1 cellular context compared by ENCODE assay signal in genomic region chrX:47235691-47236103, GRCh38.
TF ChIP-seq lines count a peak whose summit lies in the region.

No MANE protein-coding gene starts in this region.

TF ChIP-seq in HepG2, 621 proteins besides CTCF, POLR2A, EP300 and RAD21 (continues in another document):
- TF ChIP-seq ZNF83 (CRISPR knock-in tag; IDR thresholded peaks at IDR 0.05; ENCODE audit: borderline replicate concordance) (no peak), ZMYM4 (CRISPR knock-in tag; IDR thresholded peaks at IDR 0.05) (no peak), CEBPB (IDR thresholded peaks at IDR 0.05; ENCODE audit: borderline replicate concordance, low read depth, low read length) (peak; percentile 42), FOXA1 (IDR thresholded peaks at IDR 0.05) (no peak), FOXA1 (CRISPR knock-in tag; IDR thresholded peaks at IDR 0.05) (peak; percentile 28; the same call in 1 of the 2 replicates), FOSL1 (CRISPR knock-in tag; IDR thresholded peaks at IDR 0.05; ENCODE audit: borderline replicate concordance) (no peak), ZNF7 (CRISPR knock-in tag; IDR thresholded peaks at IDR 0.05) (no peak), ATF7 (IDR thresholded peaks at IDR 0.05) (peak; percentile 54), ATF7 (CRISPR knock-in tag; IDR thresholded peaks at IDR 0.05) (no peak), CEBPG (CRISPR knock-in tag; IDR thresholded peaks at IDR 0.05) (0 out of 2 replicates have a peak, but pooled peaks have one; percentile 38), CBFB (CRISPR knock-in tag; IDR thresholded peaks at IDR 0.05) (0 out of 2 replicates have a peak, but pooled peaks have one; percentile 33), ZNF577 (CRISPR knock-in tag; IDR thresholded peaks at IDR 0.05; ENCODE audit: borderline replicate concordance, low read depth) (no peak), TCF7 (IDR thresholded peaks at IDR 0.05; ENCODE audit: low read depth) (peak; percentile 77), SIN3B (IDR thresholded peaks at IDR 0.05; ENCODE audit: low read length) (no peak), SOX13 (IDR thresholded peaks at IDR 0.05) (no peak), SOX13 (CRISPR knock-in tag; conservative IDR thresholded peaks at IDR 0.05 in 1 of 2, IDR thresholded peaks at IDR 0.05 in 1 of 2) (peak in 1 of 2 experiments; percentile 36; a peak in 1 of 4 replicates), ZNF782 (CRISPR knock-in tag; IDR thresholded peaks at IDR 0.05; ENCODE audit: borderline replicate concordance) (no peak), ASH2L (IDR thresholded peaks at IDR 0.05; ENCODE audit: insufficient read length, low read depth, low read length) (no peak), SMAD9 (CRISPR knock-in tag; IDR thresholded peaks at IDR 0.05) (no peak), ATF1 (CRISPR knock-in tag; IDR thresholded peaks at IDR 0.05) (0 out of 2 replicates have a peak, but pooled peaks have one; percentile 21), THYN1 (CRISPR knock-in tag; IDR thresholded peaks at IDR 0.05; ENCODE audit: borderline replicate concordance, low read depth) (no peak), HBP1 (CRISPR knock-in tag; IDR thresholded peaks at IDR 0.05; ENCODE audit: low read depth) (no peak), HMG20A (CRISPR knock-in tag; IDR thresholded peaks at IDR 0.05; ENCODE audit: borderline replicate concordance) (peak; percentile 55; the same call in 1 of the 2 replicates), IRF9 (CRISPR knock-in tag; IDR thresholded peaks at IDR 0.05; ENCODE audit: borderline replicate concordance) (no peak), PRMT3 (CRISPR knock-in tag; IDR thresholded peaks at IDR 0.05; ENCODE audit: borderline replicate concordance, low read depth) (no peak), IRF2 (CRISPR knock-in tag; IDR thresholded peaks at IDR 0.05) (no peak), ZNF441 (CRISPR knock-in tag; IDR thresholded peaks at IDR 0.05; ENCODE audit: borderline replicate concordance) (no peak), NFKBIZ (CRISPR knock-in tag; IDR thresholded peaks at IDR 0.05) (no peak), SP4 (CRISPR knock-in tag; IDR thresholded peaks at IDR 0.05) (no peak), ATF4 (CRISPR knock-in tag; IDR thresholded peaks at IDR 0.05) (peak in 1 of 2 experiments; percentile 81; a peak in 2 of 4 replicates), TSC22D2 (CRISPR knock-in tag; IDR thresholded peaks at IDR 0.05; ENCODE audit: borderline replicate concordance) (no peak), MXD3 (CRISPR knock-in tag; IDR thresholded peaks at IDR 0.05) (no peak), ZNF431 (CRISPR knock-in tag; IDR thresholded peaks at IDR 0.05; ENCODE audit: borderline replicate concordance, low read depth) (no peak), ZMAT5 (CRISPR knock-in tag; IDR thresholded peaks at IDR 0.05; ENCODE audit: borderline replicate concordance, low read depth) (no peak), ZNF20 (CRISPR knock-in tag; IDR thresholded peaks at IDR 0.05) (no peak), ZNF770 (CRISPR knock-in tag; IDR thresholded peaks at IDR 0.05) (no peak), ZNF264 (CRISPR knock-in tag; IDR thresholded peaks at IDR 0.05) (no peak), ZNF589 (CRISPR knock-in tag; conservative IDR thresholded peaks at IDR 0.05) (no peak), HOMEZ (CRISPR knock-in tag; IDR thresholded peaks at IDR 0.05; ENCODE audit: low read depth) (no peak), KLF6 (CRISPR knock-in tag; IDR thresholded peaks at IDR 0.05) (no peak), ZNF350 (CRISPR knock-in tag; IDR thresholded peaks at IDR 0.05; ENCODE audit: borderline replicate concordance, low read depth) (no peak), MBNL3 (CRISPR knock-in tag; conservative IDR thresholded peaks at IDR 0.05) (no peak), ZZZ3 (CRISPR knock-in tag; IDR thresholded peaks at IDR 0.05; ENCODE audit: borderline replicate concordance) (no peak), CREB1 (IDR thresholded peaks at IDR 0.05) (peak; percentile 46; the same call in 1 of the 2 replicates), CREB1 (CRISPR knock-in tag; IDR thresholded peaks at IDR 0.05) (peak; percentile 71), MZF1 (CRISPR knock-in tag; IDR thresholded peaks at IDR 0.05; ENCODE audit: borderline replicate concordance) (no peak), FUBP1 (CRISPR knock-in tag; IDR thresholded peaks at IDR 0.05; ENCODE audit: borderline replicate concordance) (no peak), GATAD2A (CRISPR knock-in tag; IDR thresholded peaks at IDR 0.05) (peak; percentile 36; the same call in 1 of the 2 replicates), NONO (IDR thresholded peaks at IDR 0.05) (no peak), NONO (CRISPR knock-in tag; conservative IDR thresholded peaks at IDR 0.05) (no peak), ZNF30 (CRISPR knock-in tag; IDR thresholded peaks at IDR 0.05) (no peak), ZFAT (CRISPR knock-in tag; conservative IDR thresholded peaks at IDR 0.05) (no peak), ADNP (CRISPR knock-in tag; IDR thresholded peaks at IDR 0.05) (no peak), REXO4 (CRISPR knock-in tag; IDR thresholded peaks at IDR 0.05; ENCODE audit: borderline replicate concordance) (no peak), MYC (CRISPR knock-in tag; IDR thresholded peaks at IDR 0.05; ENCODE audit: borderline replicate concordance) (no peak), HDAC2 (CRISPR knock-in tag; IDR thresholded peaks at IDR 0.05) (0 out of 2 replicates have a peak, but pooled peaks have one; percentile 31), ARID5B (CRISPR knock-in tag; IDR thresholded peaks at IDR 0.05) (peak; percentile 57), RARA (CRISPR knock-in tag; IDR thresholded peaks at IDR 0.05) (0 out of 2 replicates have a peak, but pooled peaks have one; percentile 10), ZNF672 (CRISPR knock-in tag; IDR thresholded peaks at IDR 0.05) (no peak), ETV5 (CRISPR knock-in tag; IDR thresholded peaks at IDR 0.05; ENCODE audit: borderline replicate concordance) (peak; percentile 13; the same call in 1 of the 2 replicates), ZNF598 (CRISPR knock-in tag; IDR thresholded peaks at IDR 0.05; ENCODE audit: borderline replicate concordance) (no peak), NR2F1 (CRISPR knock-in tag; IDR thresholded peaks at IDR 0.05) (no peak), MED1 (CRISPR knock-in tag; IDR thresholded peaks at IDR 0.05) (peak; percentile 49; the same call in 1 of the 2 replicates), ZBTB21 (CRISPR knock-in tag; IDR thresholded peaks at IDR 0.05) (peak; percentile 75), E2F5 (CRISPR knock-in tag; conservative IDR thresholded peaks at IDR 0.05) (no peak)
